Comparison of ENCODE assay signal across 16 cellular contexts in the genomic region with DNA sequence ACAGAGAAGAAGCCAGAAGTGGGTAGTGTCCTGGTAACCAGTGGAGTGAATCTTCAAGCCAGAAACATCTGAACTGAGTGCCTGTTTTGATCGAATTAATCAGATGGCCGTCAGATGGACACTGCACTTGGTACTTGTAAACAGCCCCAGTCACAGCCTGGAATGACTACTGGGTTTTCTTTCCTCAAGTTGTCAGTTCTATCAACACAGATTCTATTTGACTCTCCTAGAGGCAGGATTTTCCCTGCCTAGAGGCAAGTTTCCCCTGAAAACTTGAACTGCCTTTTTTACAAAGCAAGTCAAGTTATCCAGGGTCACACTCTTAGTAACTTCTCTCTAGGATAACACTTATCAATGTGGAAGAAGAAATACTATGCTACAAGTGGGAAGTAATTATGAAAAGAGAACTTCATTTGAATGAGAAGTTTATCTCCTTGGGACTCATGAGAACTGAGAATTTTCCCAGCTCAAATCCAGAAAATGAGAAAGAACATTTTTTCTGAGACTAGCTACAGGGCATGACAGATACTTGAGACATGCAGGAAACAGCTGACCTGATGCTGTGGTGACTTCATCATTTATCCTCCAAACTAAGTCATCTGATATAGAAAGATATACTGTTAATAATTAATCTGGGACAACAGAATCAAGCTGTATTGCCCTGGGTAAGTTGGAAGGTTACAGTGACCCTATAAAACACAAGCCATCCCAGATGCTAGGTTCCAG. TPM values are rescaled to one million over a fixed set of nuclear protein-coding genes. Genes with fewer than 3 reads are reported as not detected.
A peak's percentile ranks its signal among the peaks of the same experiment; 100 is the strongest.
DNase-seq lines count a peak whose midpoint lies in the region; ATAC-seq and TF ChIP-seq lines count a peak whose summit lies in the region.
"Had no signal": no experiment of that assay in that cellular context is flagged by ENCODE, and none has a peak within 500 bp of the region (broad histone marks: within the 10 kb centered on the region; RNA-seq: fewer than 3 reads in every experiment).

No MANE protein-coding gene starts in this region.

- no peak overlapping the region for H3K9ac ChIP-seq in fibroblast of lung (ENCODE audit: insufficient read depth, low read length)

- H3K4me2 ChIP-seq in fibroblast of lung (ENCODE audit: extremely low read depth, insufficient read depth, low read length): no peak overlapping the region

- H3K9me3 ChIP-seq in RWPE2 (ENCODE audit: severe bottlenecking) (no peaks in the 10 kb centered on the region), fibroblast of lung (ENCODE audit: control insufficient read depth, insufficient read depth, low read depth, low read length) (no peaks in the 10 kb centered on the region)

- H3K27ac ChIP-seq in RWPE2 (ENCODE audit: poor library complexity, severe bottlenecking): peak overlapping the region; percentile 17
- H3K27ac ChIP-seq in fibroblast of lung (ENCODE audit: insufficient read depth, low read length): no peak overlapping the region

- H3K27me3 ChIP-seq in RWPE2 (ENCODE audit: insufficient read depth, poor library complexity, severe bottlenecking) (no peaks in the 10 kb centered on the region), fibroblast of lung (ENCODE audit: control insufficient read depth, insufficient read depth, low read length) (no peaks in the 10 kb centered on the region)

- H3K4me3 ChIP-seq in RWPE2 (ENCODE audit: severe bottlenecking) (no peak overlapping the region), fibroblast of lung (replicated peaks in 1 of 4; ENCODE audit: control extremely low read depth in 1 of 4, insufficient read depth in 1 of 4, low read depth in 3 of 4, low read length in 4 of 4) (no peak overlapping the region)

- H3K36me3 ChIP-seq in RWPE2 (ENCODE audit: low read depth): no peaks in the 10 kb centered on the region
- H3K36me3 ChIP-seq in fibroblast of lung (ENCODE audit: control insufficient read depth, insufficient read depth, low read length): no peaks in the 10 kb centered on the region

- H2AFZ ChIP-seq in fibroblast of lung (ENCODE audit: low read length): no peak overlapping the region

- ATAC-seq in RWPE2 (ENCODE audit: low read depth) (peak; percentile 73), GM21737 (IDR thresholded peaks at IDR 0.05; ENCODE audit: unreplicated experiment) (no peak)
- ATAC-seq: esophagus mucosa; stimulated activated naive CD8-positive, alpha-beta T cell treated with anti-CD3 and anti-CD28 coated beads, Interleukin-15, amount 100 ng/mL, for 72 hours had no signal

- no peaks in the 10 kb centered on the region for H4K20me1 ChIP-seq in fibroblast of lung (ENCODE audit: control insufficient read depth, extremely low read depth, insufficient read depth, low read length)

- DNase-seq in DMS53 (lab: John Stamatoyannopoulos, UW): peak; percentile 87
- no peak for DNase-seq in RWPE2 (ENCODE audit: low spot score)
- DNase-seq in fibroblast of lung (ENCODE audit: low read depth in 2 of 2): peak; percentile 33 to 72
- DNase-seq in renal cortical epithelial cell (ENCODE audit: low read depth): peak; percentile 82
- DNase-seq in activated T-cell treated with anti-CD3 and anti-CD28 coated beads, Interleukin-2, amount 50 U/mL, for 48 hours: no peak
- no peak for DNase-seq in MV-4-11 (lab: John Stamatoyannopoulos, UW)
- DNase-seq in medulla oblongata (ENCODE audit: extremely low spot score): no peak
- DNase-seq: activated naive CD4-positive, alpha-beta T cell; CD4-positive, alpha-beta memory T cell; immature natural killer cell; NCI-H1105 treated with DMSO at 0.1 percent for 48 hours; NCI-H524 treated with DMSO at 0.1 percent for 48 hours; stimulated activated naive CD8-positive, alpha-beta T cell treated with anti-CD3 and anti-CD28 coated beads, Interleukin-15, amount 100 ng/mL, for 72 hours; T1000 had no signal

- TF ChIP-seq CTCF in RWPE2 (IDR thresholded peaks at IDR 0.05; ENCODE audit: poor library complexity, severe bottlenecking): no peak
- TF ChIP-seq CTCF in fibroblast of lung (conservative IDR thresholded peaks at IDR 0.05 in 1 of 2, IDR thresholded peaks at IDR 0.05 in 1 of 2; ENCODE audit: low read depth in 1 of 2, low read length in 2 of 2): no peak

- H3K4me1 ChIP-seq in RWPE2 (ENCODE audit: insufficient read depth, poor library complexity, severe bottlenecking): peaks cover 4% of the 10 kb centered on the region
- H3K4me1 ChIP-seq in fibroblast of lung (ENCODE audit: control insufficient read depth, extremely low read depth, insufficient read depth, low read length): peaks cover 5% of the 10 kb centered on the region

- H3K79me2 ChIP-seq in fibroblast of lung (ENCODE audit: control insufficient read depth, insufficient read depth, low read length): no peaks in the 10 kb centered on the region

RNA-seq across cellular contexts. Expression of a gene that starts 36.0 kb away (rescaled TPM):
- under 0.01 and 0.26 TPM in 2 replicates for total RNA-seq in fibroblast of lung
- polyA plus RNA-seq in fibroblast of lung: not detected in 2 replicates
- polyA plus RNA-seq in fibroblast of lung (2012): not detected in 2 replicates
- not detected in 2 replicates for polyA minus RNA-seq in fibroblast of lung (ENCODE audit: low replicate concordance)
- 4.7 and 13.1 TPM in 2 replicates for total RNA-seq in renal cortical epithelial cell
- total RNA-seq: esophagus mucosa had no signal
- polyA plus RNA-seq: CD4-positive, alpha-beta memory T cell; immature natural killer cell had no signal

RNA-seq across cellular contexts. Expression of a gene that starts 53.1 kb away (rescaled TPM):
- total RNA-seq in fibroblast of lung (0.26 and 0.50 TPM in 2 replicates), renal cortical epithelial cell (37.2 and 47.7 TPM in 2 replicates)
- polyA plus RNA-seq in fibroblast of lung: 0.05 and 0.14 TPM in 2 replicates
- polyA plus RNA-seq in fibroblast of lung (2012): not detected in 2 replicates
- not detected in 2 replicates for polyA minus RNA-seq in fibroblast of lung (ENCODE audit: low replicate concordance)
- total RNA-seq: CD4-positive, alpha-beta memory T cell had no signal
- polyA plus RNA-seq: CD4-positive, alpha-beta memory T cell; immature natural killer cell had no signal

Comparison
In these comparisons a context has a peak if more than half of its experiments do, and no peak if none do; other contexts are left out.
1. DNase-seq: peak in DMS53 (single experiment), fibroblast of lung (2 of 2) and renal cortical epithelial cell (single experiment); none in RWPE2 (single experiment), activated T-cell treated with anti-CD3 and anti-CD28 coated beads, Interleukin-2, amount 50 U/mL, for 48 hours (0 of 2), MV-4-11 (single experiment) and medulla oblongata (single experiment).
2. RNA of a gene that starts 53.1 kb away (total RNA-seq): 37.2 to 47.7 TPM in renal cortical epithelial cell; 0.26 to 0.50 TPM in fibroblast of lung; every median in the first group is over 10 times any median in the second.